28 cellular contexts compared by ENCODE assay signal in genomic region chr9:129796029-129796910, GRCh38. TPM values are rescaled to one million over a fixed set of nuclear protein-coding genes. Genes with fewer than 3 reads are reported as not detected.
"Had no signal": no experiment of that assay in that cellular context is flagged by ENCODE, and none has a peak within 500 bp of the region (broad histone marks: within the 10 kb centered on the region; RNA-seq: fewer than 3 reads in every experiment).

No MANE protein-coding gene starts in this region.

- H3K4me1 ChIP-seq: breast epithelium, gastroesophageal sphincter, right lobe of liver, uterus had no signal

- H3K27ac Mint-ChIP-seq: activated CD4-positive, alpha-beta T cell treated with anti-CD3 and anti-CD28 coated beads, Interleukin-2, amount 10 ng/mL, durations not matched to agents 7 days and 5 days; activated CD8-positive, alpha-beta T cell treated with anti-CD3 and anti-CD28 coated beads for 36 hours; activated naive CD4-positive, alpha-beta T cell treated with anti-CD3 and anti-CD28 coated beads, Interleukin-2, amount 50 U/mL, for 24 hours; activated naive CD8-positive, alpha-beta T cell treated with anti-CD3 and anti-CD28 coated beads, Interleukin-2, amount 50 U/mL, for 24 hours; activated T-helper 2 cell treated with anti-CD3 and anti-CD28 coated beads, Interferon-gamma antibody, Interleukin-2, Interleukin-4, amounts not matched to agents 10 μg/mL and 5 μg/mL and 100 μg/mL, durations not matched to agents 14 hours and 24 hours and 36 hours; nephron; progenitor cell of endocrine pancreas; type B pancreatic cell had no signal

- H3K27me3 ChIP-seq: breast epithelium, ovary, right lobe of liver, uterus had no signal

- FAIRE-seq: endothelial cell of umbilical vein, keratinocyte had no signal

- H3K27ac ChIP-seq: breast epithelium, gastroesophageal sphincter, neutrophil, ovary, right lobe of liver, thoracic aorta, uterus, WERI-Rb-1 had no signal

- H3K4me1 Mint-ChIP-seq: activated naive CD4-positive, alpha-beta T cell treated with anti-CD3 and anti-CD28 coated beads, Interleukin-2, amount 50 U/mL, for 24 hours; activated naive CD8-positive, alpha-beta T cell treated with anti-CD3 and anti-CD28 coated beads, Interleukin-2, amount 50 U/mL, for 24 hours; nephron had no signal

- H3K9me3 Mint-ChIP-seq: activated CD4-positive, alpha-beta T cell treated with anti-CD3 and anti-CD28 coated beads, Interleukin-2, amount 10 ng/mL, durations not matched to agents 7 days and 5 days; activated CD8-positive, alpha-beta T cell treated with anti-CD3 and anti-CD28 coated beads for 36 hours; activated naive CD4-positive, alpha-beta T cell treated with anti-CD3 and anti-CD28 coated beads, Interleukin-2, amount 50 U/mL, for 24 hours; activated naive CD8-positive, alpha-beta T cell treated with anti-CD3 and anti-CD28 coated beads, Interleukin-2, amount 50 U/mL, for 24 hours; activated T-cell treated with anti-CD3 and anti-CD28 coated beads, Interleukin-2, amount 50 U/mL, for 4 hours; activated T-helper 2 cell treated with anti-CD3 and anti-CD28 coated beads, Interferon-gamma antibody, Interleukin-2, Interleukin-4, amounts not matched to agents 10 μg/mL and 5 μg/mL and 100 μg/mL, durations not matched to agents 14 hours and 24 hours and 36 hours; nephron; type B pancreatic cell had no signal

- H3K36me3 ChIP-seq: breast epithelium, gastroesophageal sphincter, neutrophil, ovary, right lobe of liver, thoracic aorta, uterus, WERI-Rb-1 had no signal

- H3K27me3 Mint-ChIP-seq: activated CD4-positive, alpha-beta T cell treated with anti-CD3 and anti-CD28 coated beads, Interleukin-2, amount 10 ng/mL, durations not matched to agents 7 days and 5 days; activated CD8-positive, alpha-beta T cell treated with anti-CD3 and anti-CD28 coated beads for 36 hours; activated naive CD4-positive, alpha-beta T cell treated with anti-CD3 and anti-CD28 coated beads, Interleukin-2, amount 50 U/mL, for 24 hours; activated naive CD8-positive, alpha-beta T cell treated with anti-CD3 and anti-CD28 coated beads, Interleukin-2, amount 50 U/mL, for 24 hours had no signal

- H3K4me3 ChIP-seq: breast epithelium, gastroesophageal sphincter, ovary, right lobe of liver, thoracic aorta, uterus had no signal

- H3K4me3 Mint-ChIP-seq: activated CD4-positive, alpha-beta T cell treated with anti-CD3 and anti-CD28 coated beads, Interleukin-2, amount 10 ng/mL, durations not matched to agents 7 days and 5 days; activated CD8-positive, alpha-beta T cell treated with anti-CD3 and anti-CD28 coated beads for 36 hours; activated naive CD4-positive, alpha-beta T cell treated with anti-CD3 and anti-CD28 coated beads, Interleukin-2, amount 50 U/mL, for 24 hours; activated naive CD8-positive, alpha-beta T cell treated with anti-CD3 and anti-CD28 coated beads, Interleukin-2, amount 50 U/mL, for 24 hours; activated T-cell treated with anti-CD3 and anti-CD28 coated beads, Interleukin-2, amount 50 U/mL, for 4 hours; nephron; type B pancreatic cell had no signal

- H3K36me3 Mint-ChIP-seq: activated naive CD4-positive, alpha-beta T cell treated with anti-CD3 and anti-CD28 coated beads, Interleukin-2, amount 50 U/mL, for 24 hours; type B pancreatic cell had no signal

- ATAC-seq: activated CD8-positive, alpha-beta T cell treated with anti-CD3 and anti-CD28 coated beads for 36 hours; activated naive CD8-positive, alpha-beta T cell treated with anti-CD3 and anti-CD28 coated beads, Interleukin-2, amount 50 U/mL, for 24 hours; activated T-cell treated with anti-CD3 and anti-CD28 coated beads, Interleukin-2, amount 50 U/mL, for 4 hours; gastroesophageal sphincter; left colon; stimulated activated naive CD8-positive, alpha-beta T cell treated with anti-CD3 and anti-CD28 coated beads, Interleukin-15, Interleukin-2, amounts not matched to agents 100 U/mL and 50 U/mL, for 24 hours had no signal

- H3K9me3 ChIP-seq: breast epithelium, gastroesophageal sphincter, neutrophil, ovary, right lobe of liver, thoracic aorta, uterus had no signal

- DNase-seq: activated CD4-positive, alpha-beta T cell treated with anti-CD3 and anti-CD28 coated beads, Interleukin-2, amount 10 ng/mL, durations not matched to agents 7 days and 5 days; activated CD4-positive, CD25-positive, alpha-beta regulatory T cell treated with anti-CD3 and anti-CD28 coated beads, Interleukin-2, amount 50 U/mL, for 72 hours; activated CD8-positive, alpha-beta T cell treated with anti-CD3 and anti-CD28 coated beads for 36 hours; activated naive CD8-positive, alpha-beta T cell treated with anti-CD3 and anti-CD28 coated beads, Interleukin-2, amount 50 U/mL, for 24 hours; activated T-cell treated with anti-CD3 and anti-CD28 coated beads, Interleukin-2, amount 50 U/mL, for 4 hours; central memory CD4-positive, alpha-beta T cell; hippocampal formation; left colon; mammary epithelial cell; ovary; right lobe of liver; stimulated activated CD4-positive, alpha-beta T cell treated with anti-CD3 and anti-CD28 coated beads, Interleukin-12 subunit alpha, Interleukin-12 subunit beta, amount 100 ng/mL, for 4 hours; stimulated activated CD4-positive, alpha-beta T cell treated with anti-CD3 and anti-CD28 coated beads, Interleukin-4, amount 100 ng/mL, for 1 hour; stimulated activated naive CD8-positive, alpha-beta T cell treated with anti-CD3 and anti-CD28 coated beads, Interleukin-15, Interleukin-2, amounts not matched to agents 100 U/mL and 50 U/mL, for 24 hours; T1000; uterus; WERI-Rb-1 had no signal

RNA-seq across cellular contexts. Expression of gene PTGES, which starts 43.4 kb away (rescaled TPM):
- total RNA-seq: activated CD4-positive, alpha-beta T cell treated with anti-CD3 and anti-CD28 coated beads, Interleukin-2, amount 10 ng/mL, durations not matched to agents 7 days and 5 days; activated T-cell treated with anti-CD3 and anti-CD28 coated beads, Interleukin-2, amount 50 U/mL, for 4 hours; endothelial cell of umbilical vein had no signal
- polyA plus RNA-seq: endothelial cell of umbilical vein had no signal
